8 cellular contexts compared by ENCODE assay signal in genomic region chrX:85084770-85085393, GRCh38.
DNase-seq lines count a peak whose midpoint lies in the region; ATAC-seq, FAIRE-seq and TF ChIP-seq lines count a peak whose summit lies in the region.

No MANE protein-coding gene starts in this region.

- FAIRE-seq in colon (lab: Jason Lieb, UNC) = peak; percentile 86

- TF ChIP-seq CTCF in GM06990 (IDR thresholded peaks at IDR 0.05; ENCODE audit: insufficient read depth, low read length, poor library complexity, severe bottlenecking) (peak; percentile 81), mesothelial cell of epicardium (IDR thresholded peaks at IDR 0.05; ENCODE audit: unreplicated experiment) (peak; percentile 76)

- H3K4me1 Mint-ChIP-seq in mesothelial cell of epicardium = no peaks in the 10 kb centered on the region

- no peaks in the 10 kb centered on the region for H3K27me3 Mint-ChIP-seq in mesothelial cell of epicardium (ENCODE audit: low read depth)

- no peaks in the 10 kb centered on the region for H3K27me3 ChIP-seq in GM06990 (replicated peaks; ENCODE audit: control insufficient read depth, insufficient read depth, low read length)

- H3K4me3 ChIP-seq in GM06990 (replicated peaks; ENCODE audit: low read depth, low read length) = no peak overlapping the region

- peaks cover 31% of the 10 kb centered on the region for H3K9me3 Mint-ChIP-seq in mesothelial cell of epicardium

- DNase-seq in AG08395 (ENCODE audit: low spot score) (peak; percentile 56), GM06990 (ENCODE audit: extremely low read depth, insufficient read length) (no peak), NCI-H460 (ENCODE audit: extremely low read depth, low read depth) (peak; percentile 32), mesothelial cell of epicardium (ENCODE audit: low spot score in 2 of 2, unreplicated experiment in 2 of 2) (no peak), NCI-H774 (lab: John Stamatoyannopoulos, UW) (no peak), GDM1 (lab: John Stamatoyannopoulos, UW) (no peak)

- H3K36me3 ChIP-seq in GM06990 (ENCODE audit: control insufficient read depth, insufficient read depth, low read length) = no peaks in the 10 kb centered on the region

- H3K4me3 Mint-ChIP-seq in mesothelial cell of epicardium = no peak overlapping the region

- peaks cover 24% of the 10 kb centered on the region for H3K36me3 Mint-ChIP-seq in mesothelial cell of epicardium

- peak; percentile 63 for ATAC-seq in HG02642 (IDR thresholded peaks at IDR 0.05; ENCODE audit: poor library complexity, unreplicated experiment)

- no peak overlapping the region for H3K27ac Mint-ChIP-seq in mesothelial cell of epicardium

Comparison
In these comparisons a context has a peak if more than half of its experiments do, and no peak if none do; other contexts are left out.
1. DNase-seq: peak in AG08395 (single experiment) and NCI-H460 (single experiment); none in GM06990 (single experiment), mesothelial cell of epicardium (0 of 2), NCI-H774 (single experiment) and GDM1 (single experiment).